Comparison of ENCODE assay signal across 8 cellular contexts in genomic region chr5:123937230-123937629, GRCh38.
DNase-seq lines count a peak whose midpoint lies in the region; ATAC-seq, FAIRE-seq and TF ChIP-seq lines count a peak whose summit lies in the region.

No MANE protein-coding gene starts in this region.

- ATAC-seq in GM21786 (IDR thresholded peaks at IDR 0.05; ENCODE audit: unreplicated experiment), result no peak
- no peak for ATAC-seq in GM21825 (IDR thresholded peaks at IDR 0.05; ENCODE audit: unreplicated experiment)

- no peaks in the 10 kb centered on the region for H3F3A ChIP-seq in neural cell (ENCODE audit: insufficient read depth, low read length, poor library complexity, severe bottlenecking)

- TF ChIP-seq EP300 in neural cell (conservative IDR thresholded peaks at IDR 0.05; ENCODE audit: poor library complexity, severe bottlenecking), result no peak

- H3K36me3 ChIP-seq in NT2/D1 (ENCODE audit: insufficient read depth, insufficient read length, low read length), result no peaks in the 10 kb centered on the region
- H3K36me3 ChIP-seq in neural cell (ENCODE audit: insufficient read depth, low read length), result no peaks in the 10 kb centered on the region

- H3K9me3 ChIP-seq in NT2/D1 (ENCODE audit: insufficient read depth, low read length) (peaks cover 49% of the 10 kb centered on the region), neural cell (ENCODE audit: low read length) (peaks cover 9% of the 10 kb centered on the region)

- TF ChIP-seq CTCF in neural cell (IDR thresholded peaks at IDR 0.05; ENCODE audit: poor library complexity, severe bottlenecking), result peak; percentile 26

- H3K9ac ChIP-seq in NT2/D1 (ENCODE audit: insufficient read length, low read depth) (no peak overlapping the region), neural cell (ENCODE audit: low read length) (no peak overlapping the region)

- H3K4me2 ChIP-seq in neural cell (ENCODE audit: low read length), result no peak overlapping the region

- H3K4me1 ChIP-seq in NT2/D1 (ENCODE audit: insufficient read depth, insufficient read length), result no peaks in the 10 kb centered on the region

- H3K27me3 ChIP-seq in NT2/D1 (ENCODE audit: insufficient read depth, insufficient read length) (no peaks in the 10 kb centered on the region), neural cell (ENCODE audit: insufficient read depth, low read depth, low read length) (no peaks in the 10 kb centered on the region)

- no peak overlapping the region for H3K4me3 ChIP-seq in NT2/D1 (ENCODE audit: insufficient read length, low read depth)
- H3K4me3 ChIP-seq in neural cell (ENCODE audit: low read length), result no peak overlapping the region

- H3K27ac ChIP-seq in neural cell (ENCODE audit: low read length), result no peak overlapping the region

- no peaks in the 10 kb centered on the region for H4K20me1 ChIP-seq in neural cell (ENCODE audit: insufficient read depth)

- DNase-seq in GM12891 (ENCODE audit: insufficient read length, low spot score) (peak; percentile 5), NT2/D1 (ENCODE audit: low read depth, low spot score) (peak; percentile 51), ecto neural progenitor cell (ENCODE audit: low spot score) (peak; percentile 49), GM19239 (ENCODE audit: insufficient read length, low spot score) (no peak)

- no peaks in the 10 kb centered on the region for H3K79me2 ChIP-seq in neural cell (replicated peaks; ENCODE audit: insufficient read depth, low read length)

- peak; percentile 32 for TF ChIP-seq RAD21 in neural cell (conservative IDR thresholded peaks at IDR 0.05)

- FAIRE-seq in A204.1 (lab: Jason Lieb, UNC) (peak; percentile 49), GM12891 (lab: Jason Lieb, UNC) (peak; percentile 76), GM19239 (lab: Jason Lieb, UNC) (no peak)

- no peaks in the 10 kb centered on the region for H3K9me2 ChIP-seq in neural cell (ENCODE audit: insufficient read depth, low read length)

- no peak for TF ChIP-seq POLR2A in GM12891 (IDR thresholded peaks at IDR 0.05; ENCODE audit: low read depth, low read length)

- no peak overlapping the region for H2AFZ ChIP-seq in neural cell (ENCODE audit: low read depth, low read length)

TF ChIP-seq in GM12891, 5 proteins besides CTCF, POLR2A, EP300 and RAD21:
- TF ChIP-seq TAF1 (IDR thresholded peaks at IDR 0.05; ENCODE audit: low read depth, low read length) (no peak), POLR2AphosphoS5 (IDR thresholded peaks at IDR 0.05; ENCODE audit: low read depth, low read length) (no peak), POU2F2 (IDR thresholded peaks at IDR 0.05; ENCODE audit: low read depth, low read length) (no peak), SPI1 (IDR thresholded peaks at IDR 0.05; ENCODE audit: low read depth, low read length) (no peak), PAX5 (IDR thresholded peaks at IDR 0.05; ENCODE audit: insufficient read depth, low read length, severe bottlenecking) (no peak)

TF ChIP-seq in neural cell, 6 proteins besides CTCF, POLR2A, EP300 and RAD21:
- TF ChIP-seq SMC3 (conservative IDR thresholded peaks at IDR 0.05; ENCODE audit: poor library complexity) (peak; percentile 24), MXI1 (conservative IDR thresholded peaks at IDR 0.05; ENCODE audit: poor library complexity, severe bottlenecking) (no peak)
TF ChIP-seq in neural cell: peak in this region for 1.
